In the genomic region with DNA sequence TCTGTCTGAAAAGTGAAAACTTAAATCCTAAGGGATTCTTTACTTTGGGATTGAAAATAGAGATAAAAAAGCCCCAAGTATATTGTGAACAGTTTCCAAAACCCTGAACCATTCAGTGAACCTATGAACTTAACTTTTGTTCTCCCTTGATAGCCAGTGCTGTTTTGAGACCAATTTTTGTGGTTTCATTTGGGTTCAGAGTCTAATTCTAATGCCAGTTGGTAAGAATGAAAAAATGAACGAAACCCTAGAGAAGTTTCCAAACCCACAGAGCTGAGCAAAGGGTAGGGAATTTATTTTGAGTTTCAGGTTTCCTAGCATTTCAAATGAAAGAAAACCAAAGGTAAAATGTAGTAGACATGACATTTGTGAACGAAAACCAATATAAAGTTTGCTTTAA, we compare ENCODE assay signal across 21 cellular contexts.
A peak's percentile ranks its signal among the peaks of the same experiment; 100 is the strongest.
DNase-seq lines count a peak whose midpoint lies in the region; ATAC-seq and TF ChIP-seq lines count a peak whose summit lies in the region.
"Had no signal": no experiment of that assay in that cellular context is flagged by ENCODE, and none has a peak within 500 bp of the region (broad histone marks: within the 10 kb centered on the region; RNA-seq: fewer than 3 reads in every experiment).

No MANE protein-coding gene starts in this region.

- H3K27me3 ChIP-seq in KMS-11 (ENCODE audit: insufficient read depth, low read depth) (no peaks in the 10 kb centered on the region), adipocyte (replicated peaks; ENCODE audit: control insufficient read depth, insufficient read depth, low read length) (no peaks in the 10 kb centered on the region), smooth muscle cell (ENCODE audit: low read depth) (no peaks in the 10 kb centered on the region), spleen (replicated peaks in 1 of 7) (no peaks in the 10 kb centered on the region)

- peaks cover 17% of the 10 kb centered on the region for H3K4me1 ChIP-seq in KMS-11 (ENCODE audit: low read depth, poor library complexity, severe bottlenecking)
- no peaks in the 10 kb centered on the region for H3K4me1 ChIP-seq in adipocyte (ENCODE audit: control insufficient read depth, insufficient read depth, low read length)
- H3K4me1 ChIP-seq in smooth muscle cell (ENCODE audit: low read depth), result no peaks in the 10 kb centered on the region
- no peaks in the 10 kb centered on the region for H3K4me1 ChIP-seq in spleen

- H2AFZ ChIP-seq in KMS-11 (ENCODE audit: low read depth) (peak overlapping the region; percentile 7; the same call in 1 of the 2 replicates), smooth muscle cell (ENCODE audit: low read depth) (peak overlapping the region; percentile 40)

- no peaks in the 10 kb centered on the region for H3K9me3 ChIP-seq in adipocyte (ENCODE audit: control insufficient read depth, low read length)
- H3K9me3 ChIP-seq in smooth muscle cell (replicated peaks; ENCODE audit: low read depth), result no peaks in the 10 kb centered on the region
- H3K9me3 ChIP-seq in spleen, result no peaks in the 10 kb centered on the region

- no peaks in the 10 kb centered on the region for H3K79me2 ChIP-seq in KMS-11 (ENCODE audit: insufficient read depth, low read depth)
- no peaks in the 10 kb centered on the region for H3K79me2 ChIP-seq in smooth muscle cell (ENCODE audit: low read depth)

- H3K9ac ChIP-seq in KMS-11, result no peak overlapping the region
- H3K9ac ChIP-seq in adipocyte (ENCODE audit: low read length), result no peak overlapping the region
- peak overlapping the region; percentile 19 for H3K9ac ChIP-seq in smooth muscle cell (ENCODE audit: low read depth)

- TF ChIP-seq CTCF in KMS-11 (conservative IDR thresholded peaks at IDR 0.05; ENCODE audit: low read depth, low read length) (no peak), smooth muscle cell (IDR thresholded peaks at IDR 0.05; ENCODE audit: borderline replicate concordance, insufficient read depth, poor library complexity, severe bottlenecking) (no peak), spleen (IDR thresholded peaks at IDR 0.05 in 8 of 11, conservative IDR thresholded peaks at IDR 0.05 in 3 of 11) (no peak)

- DNase-seq in adipocyte (ENCODE audit: low read depth) (peak; percentile 51), fibroblast of peridontal ligament (ENCODE audit: extremely low read depth) (peak; percentile 84), smooth muscle cell (lab: John Stamatoyannopoulos, UW; ENCODE audit: unreplicated experiment) (no peak), COR-L47 (lab: John Stamatoyannopoulos, UW) (no peak), spleen (no peak)
- DNase-seq: CD8-positive, alpha-beta memory T cell; DMS53; GF-D8; H7; NCI-H1105; NCI-H146; NCI-H2029; NCI-H2227 treated with DMSO at 0.1 percent for 48 hours; NCI-H510A treated with DMSO at 0.1 percent for 48 hours; NCI-H82; OCI-M1; RPMI8226; SHP77 had no signal

- H3K36me3 ChIP-seq in KMS-11 (ENCODE audit: insufficient read depth), result no peaks in the 10 kb centered on the region
- no peaks in the 10 kb centered on the region for H3K36me3 ChIP-seq in adipocyte (ENCODE audit: control insufficient read depth, insufficient read depth, low read length, severe bottlenecking)
- H3K36me3 ChIP-seq in smooth muscle cell (ENCODE audit: low read depth), result no peaks in the 10 kb centered on the region
- no peaks in the 10 kb centered on the region for H3K36me3 ChIP-seq in spleen

- H4K20me1 ChIP-seq in KMS-11 (ENCODE audit: insufficient read depth), result no peaks in the 10 kb centered on the region
- no peaks in the 10 kb centered on the region for H4K20me1 ChIP-seq in smooth muscle cell (ENCODE audit: low read depth)

- H3K4me2 ChIP-seq in KMS-11, result peak overlapping the region; percentile 27; the same call in 1 of the 2 replicates
- no peak overlapping the region for H3K4me2 ChIP-seq in smooth muscle cell

- intact Hi-C loops in spleen (cut with DNase I; ENCODE audit: low total_unique reads), result no loop called here

- H3K27ac ChIP-seq in KMS-11 (peak overlapping the region; percentile 13; the same call in 1 of the 2 replicates), smooth muscle cell (ENCODE audit: low read depth) (no peak overlapping the region), spleen (no peak overlapping the region)
- H3K27ac ChIP-seq: C4-2B had no signal

- ATAC-seq in HG03159 (IDR thresholded peaks at IDR 0.05; ENCODE audit: unreplicated experiment), result no peak

- no peak overlapping the region for H3K4me3 ChIP-seq in KMS-11 (IDR thresholded peaks at IDR 0.05; ENCODE audit: insufficient read depth, low read depth, low read length)
- no peak overlapping the region for H3K4me3 ChIP-seq in adipocyte (ENCODE audit: low read length)
- no peak overlapping the region for H3K4me3 ChIP-seq in smooth muscle cell
- no peak overlapping the region for H3K4me3 ChIP-seq in spleen

- H3F3A ChIP-seq in smooth muscle cell (ENCODE audit: low read depth), result no peaks in the 10 kb centered on the region

- TF ChIP-seq POLR2A in spleen (IDR thresholded peaks at IDR 0.05), result no peak

- 88% methylated on average over 2 of the region's 2 CpGs for WGBS in smooth muscle cell (ENCODE audit: low lambda C conversion rate)
- WGBS in spleen, 5 donors, result 64 to 77% (median 71%) methylated on average over 2 of the region's 2 CpGs

Comparison
In these comparisons a context has a peak if more than half of its experiments do, and no peak if none do; other contexts are left out.
1. DNase-seq: peak in adipocyte (single experiment) and fibroblast of peridontal ligament (single experiment); none in smooth muscle cell (single experiment), COR-L47 (single experiment) and spleen (single experiment).